In the genomic region with DNA sequence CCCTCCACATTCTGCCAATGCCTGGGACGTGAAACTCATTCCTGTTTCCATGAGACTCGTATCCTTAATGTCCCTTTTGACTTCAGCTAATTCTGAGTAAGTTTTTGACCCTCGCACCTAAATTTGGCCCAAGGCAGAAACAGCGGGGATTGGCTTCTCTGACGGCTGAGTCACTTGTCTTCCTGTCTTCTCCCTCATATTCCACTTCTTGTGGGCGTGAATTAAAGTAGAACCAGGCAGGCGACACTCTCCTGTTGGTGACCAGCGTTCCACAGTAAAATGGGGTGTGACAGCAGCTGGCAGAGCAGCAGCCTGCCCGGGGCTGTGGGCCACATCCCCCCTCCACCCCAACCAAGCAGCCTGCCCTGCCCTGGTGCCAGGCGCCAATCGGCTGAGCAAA, we compare ENCODE assay signal across 21 cellular contexts. TPM values are rescaled to one million over a fixed set of nuclear protein-coding genes. Genes with fewer than 3 reads are reported as not detected.
DNase-seq lines count a peak whose midpoint lies in the region; ATAC-seq and TF ChIP-seq lines count a peak whose summit lies in the region.
"Had no signal": no experiment of that assay in that cellular context is flagged by ENCODE, and none has a peak within 500 bp of the region (broad histone marks: within the 10 kb centered on the region; RNA-seq: fewer than 3 reads in every experiment).

No MANE protein-coding gene starts in this region.

- H3K4me1 ChIP-seq in right atrium auricular region (no peaks in the 10 kb centered on the region), skeletal muscle satellite cell (ENCODE audit: control insufficient read depth, insufficient read depth, low read length) (peaks cover 13% of the 10 kb centered on the region)
- H3K4me1 ChIP-seq: Peyer's patch, SJCRH30 had no signal

- H3K27ac Mint-ChIP-seq in activated CD8-positive, alpha-beta memory T cell treated with anti-CD3 and anti-CD28 coated beads, Interleukin-2, amount 10 ng/mL, durations not matched to agents 7 days and 5 days, result no peak overlapping the region
- H3K27ac Mint-ChIP-seq in progenitor cell of endocrine pancreas, result no peak overlapping the region
- H3K27ac Mint-ChIP-seq: B cell had no signal

- no peaks in the 10 kb centered on the region for H3K36me3 Mint-ChIP-seq in activated CD8-positive, alpha-beta memory T cell treated with anti-CD3 and anti-CD28 coated beads, Interleukin-2, amount 10 ng/mL, durations not matched to agents 7 days and 5 days
- H3K36me3 Mint-ChIP-seq in progenitor cell of endocrine pancreas (ENCODE audit: insufficient read depth), result peaks cover 2% of the 10 kb centered on the region

- H3K9me3 Mint-ChIP-seq in activated CD8-positive, alpha-beta memory T cell treated with anti-CD3 and anti-CD28 coated beads, Interleukin-2, amount 10 ng/mL, durations not matched to agents 7 days and 5 days (ENCODE audit: low read depth), result no peaks in the 10 kb centered on the region
- H3K9me3 Mint-ChIP-seq in progenitor cell of endocrine pancreas (ENCODE audit: low read depth), result no peaks in the 10 kb centered on the region

- CTCF ChIA-PET in activated CD8-positive, alpha-beta memory T cell treated with anti-CD3 and anti-CD28 coated beads, Interleukin-2, amount 10 ng/mL, durations not matched to agents 7 days and 5 days (lab: Charles Lee), result interaction anchor here (0.5 kb wide), 1 partner anchor 1251 kb away, joined by 3 read pairs; no protein-coding TSS in a partner anchor

- DNase-seq in right atrium auricular region (ENCODE audit: low spot score) (peak; percentile 32), left cardiac atrium (no peak), iPS-NIHi7 (ENCODE audit: extremely low spot score) (peak; percentile 5), NCI-H1092 (lab: John Stamatoyannopoulos, UW) (no peak), progenitor cell of endocrine pancreas (ENCODE audit: low spot score, unreplicated experiment) (no peak)
- DNase-seq in activated CD8-positive, alpha-beta memory T cell treated with anti-CD3 and anti-CD28 coated beads, Interleukin-2, amount 10 ng/mL, durations not matched to agents 7 days and 5 days, result peak; percentile 34
- DNase-seq: DMS53, EL, HCEC 1CT, KBM-7, NCI-H1105 treated with DMSO at 0.1 percent for 48 hours, NCI-H1694, NCI-H2081, NCI-H2171 treated with DMSO at 0.1 percent for 48 hours, NCI-H446, NCI-H526, Peyer's patch, SJCRH30 had no signal

- H3K27me3 ChIP-seq in right atrium auricular region (no peaks in the 10 kb centered on the region), skeletal muscle satellite cell (ENCODE audit: control insufficient read depth, insufficient read depth, low read length) (no peaks in the 10 kb centered on the region)
- H3K27me3 ChIP-seq: Peyer's patch, SJCRH30 had no signal

- H3K36me3 ChIP-seq in right atrium auricular region (no peaks in the 10 kb centered on the region), skeletal muscle satellite cell (ENCODE audit: insufficient read depth, low read length) (no peaks in the 10 kb centered on the region)
- H3K36me3 ChIP-seq: Peyer's patch, SJCRH30 had no signal

- H3K27me3 Mint-ChIP-seq in activated CD8-positive, alpha-beta memory T cell treated with anti-CD3 and anti-CD28 coated beads, Interleukin-2, amount 10 ng/mL, durations not matched to agents 7 days and 5 days, result no peaks in the 10 kb centered on the region
- no peaks in the 10 kb centered on the region for H3K27me3 Mint-ChIP-seq in progenitor cell of endocrine pancreas
- H3K27me3 Mint-ChIP-seq: B cell had no signal

- peaks cover 5% of the 10 kb centered on the region for H3K4me1 Mint-ChIP-seq in activated CD8-positive, alpha-beta memory T cell treated with anti-CD3 and anti-CD28 coated beads, Interleukin-2, amount 10 ng/mL, durations not matched to agents 7 days and 5 days
- no peaks in the 10 kb centered on the region for H3K4me1 Mint-ChIP-seq in progenitor cell of endocrine pancreas (ENCODE audit: low read depth)

- intact Hi-C loops in left cardiac atrium (cut with DNase I), result no loop called here

- ATAC-seq in left cardiac atrium (no peak), HG03460 (IDR thresholded peaks at IDR 0.05; ENCODE audit: unreplicated experiment) (no peak)
- no peak for ATAC-seq in activated CD8-positive, alpha-beta memory T cell treated with anti-CD3 and anti-CD28 coated beads, Interleukin-2, amount 10 ng/mL, durations not matched to agents 7 days and 5 days

- no peak overlapping the region for H3K4me3 Mint-ChIP-seq in activated CD8-positive, alpha-beta memory T cell treated with anti-CD3 and anti-CD28 coated beads, Interleukin-2, amount 10 ng/mL, durations not matched to agents 7 days and 5 days
- H3K4me3 Mint-ChIP-seq in progenitor cell of endocrine pancreas (ENCODE audit: low read depth), result no peak overlapping the region
- H3K4me3 Mint-ChIP-seq: B cell had no signal

- H3K4me3 ChIP-seq in right atrium auricular region (no peak overlapping the region), skeletal muscle satellite cell (ENCODE audit: low read length) (peak overlapping the region; percentile 29)
- H3K4me3 ChIP-seq: Peyer's patch, SJCRH30 had no signal

- TF ChIP-seq CTCF in right atrium auricular region (IDR thresholded peaks at IDR 0.05) (no peak), progenitor cell of endocrine pancreas (IDR thresholded peaks at IDR 0.05; ENCODE audit: unreplicated experiment) (no peak)

- H3K9ac ChIP-seq in skeletal muscle satellite cell (ENCODE audit: low read depth, low read length), result no peak overlapping the region

- no peaks in the 10 kb centered on the region for H3K9me3 ChIP-seq in right atrium auricular region
- H3K9me3 ChIP-seq in skeletal muscle satellite cell (replicated peaks; ENCODE audit: low read length), result no peaks in the 10 kb centered on the region
- H3K9me3 ChIP-seq: Peyer's patch, SJCRH30 had no signal

- peak overlapping the region; percentile 67 for H3K4me2 ChIP-seq in skeletal muscle satellite cell (ENCODE audit: low read length)

- H3K27ac ChIP-seq in right atrium auricular region, result no peak overlapping the region
- H3K27ac ChIP-seq: Peyer's patch, SJCRH30 had no signal

RNA-seq across cellular contexts. Expression of a gene that starts 15.5 kb away (rescaled TPM):
- 1 to 10 TPM; 3.7 to 6.6 TPM for total RNA-seq in right atrium auricular region
- 1 to 10 TPM; 3.6 to 6.5 TPM for total RNA-seq in left cardiac atrium
- total RNA-seq in activated CD8-positive, alpha-beta memory T cell treated with anti-CD3 and anti-CD28 coated beads, Interleukin-2, amount 10 ng/mL, durations not matched to agents 7 days and 5 days, result 10 to 100 TPM; 24.5 to 37.2 TPM
- total RNA-seq in skeletal muscle satellite cell (2012; rRNA removed), result 3.3 and 4.4 TPM in 2 replicates
- 13.2 and 15.6 TPM in 2 replicates for total RNA-seq in progenitor cell of endocrine pancreas

Comparison
In these comparisons a context has a peak if more than half of its experiments do, and no peak if none do; other contexts are left out.
1. DNase-seq: peak in right atrium auricular region (single experiment), activated CD8-positive, alpha-beta memory T cell treated with anti-CD3 and anti-CD28 coated beads, Interleukin-2, amount 10 ng/mL, durations not matched to agents 7 days and 5 days (single experiment) and iPS-NIHi7 (single experiment); none in left cardiac atrium (single experiment), NCI-H1092 (single experiment) and progenitor cell of endocrine pancreas (single experiment).